27 cellular contexts compared by ENCODE assay signal in genomic region chr3:119796368-119796767, GRCh38.
"Had no signal": no experiment of that assay in that cellular context is flagged by ENCODE, and none has a peak within 500 bp of the region (broad histone marks: within the 10 kb centered on the region; RNA-seq: fewer than 3 reads in every experiment).

No MANE protein-coding gene starts in this region.

- H3K36me3 Mint-ChIP-seq: activated CD4-positive, alpha-beta memory T cell treated with anti-CD3 and anti-CD28 coated beads for 36 hours; activated naive CD8-positive, alpha-beta T cell treated with anti-CD3 and anti-CD28 coated beads, Interleukin-2, amount 10 ng/mL, durations not matched to agents 7 days and 5 days; T-cell had no signal

- H3K27ac ChIP-seq: adrenal gland, breast epithelium had no signal

- H3K9me3 ChIP-seq: adrenal gland, breast epithelium had no signal

- H3K4me1 Mint-ChIP-seq: activated B cell treated with CpG ODN at 0.5 μM for 24 hours; activated CD4-positive, alpha-beta T cell treated with anti-CD3 and anti-CD28 coated beads, Interleukin-2, amount 10 ng/mL, durations not matched to agents 7 days and 5 days; activated naive CD8-positive, alpha-beta T cell treated with anti-CD3 and anti-CD28 coated beads, Interleukin-2, amount 10 ng/mL, durations not matched to agents 7 days and 5 days; T-cell had no signal

- H3K4me1 ChIP-seq: breast epithelium had no signal

- DNase-seq: activated B cell treated with CpG ODN at 0.5 μM for 24 hours; activated CD4-positive, alpha-beta memory T cell treated with anti-CD3 and anti-CD28 coated beads for 36 hours; activated CD4-positive, alpha-beta T cell treated with anti-CD3 and anti-CD28 coated beads, Interleukin-2, amount 10 ng/mL, durations not matched to agents 7 days and 5 days; activated CD8-positive, alpha-beta memory T cell treated with anti-CD3 and anti-CD28 coated beads for 24 hours; activated gamma-delta T cell treated with Interleukin-2 at 50 U/mL for 16 hours; activated naive CD4-positive, alpha-beta T cell treated with anti-CD3 and anti-CD28 coated beads, Interleukin-2, amount 50 U/mL, for 16 hours; activated naive CD8-positive, alpha-beta T cell treated with anti-CD3 and anti-CD28 coated beads, Interleukin-2, amount 10 ng/mL, durations not matched to agents 7 days and 5 days; activated T-cell treated with anti-CD3 and anti-CD28 coated beads for 4 hours; activated T-cell treated with anti-CD3 and anti-CD28 coated beads, Interleukin-2, amount 50 U/mL, for 72 hours; adrenal gland; anterior cingulate cortex; caudate nucleus; Kasumi-1; KBM-7; NCI-H1105 treated with DMSO at 0.1 percent for 48 hours; NCI-H1436 treated with DMSO at 0.1 percent for 48 hours; NCI-H187; NCI-H2081; NCI-H510A treated with DMSO at 0.1 percent for 48 hours; NCI-H69; PC-3; SHP77 treated with DMSO at 0.1 percent for 48 hours; T-cell; T-helper 2 cell; T1000 had no signal

- H3K27me3 ChIP-seq: adrenal gland, breast epithelium had no signal

- H3K27ac Mint-ChIP-seq: activated B cell treated with CpG ODN at 0.5 μM for 24 hours; activated CD4-positive, alpha-beta memory T cell treated with anti-CD3 and anti-CD28 coated beads for 36 hours; activated CD4-positive, alpha-beta T cell treated with anti-CD3 and anti-CD28 coated beads, Interleukin-2, amount 10 ng/mL, durations not matched to agents 7 days and 5 days; activated naive CD8-positive, alpha-beta T cell treated with anti-CD3 and anti-CD28 coated beads, Interleukin-2, amount 10 ng/mL, durations not matched to agents 7 days and 5 days; activated T-cell treated with anti-CD3 and anti-CD28 coated beads, Interleukin-2, amount 50 U/mL, for 72 hours; activated T-helper 2 cell treated with anti-CD3 and anti-CD28 coated beads, Interferon-gamma antibody, Interleukin-2, Interleukin-4, amounts not matched to agents 10 μg/mL and 5 μg/mL and 100 μg/mL, durations not matched to agents 14 hours and 24 hours and 36 hours; T-cell had no signal

- H3K36me3 ChIP-seq: adrenal gland, breast epithelium had no signal

- H3K4me3 Mint-ChIP-seq: activated B cell treated with CpG ODN at 0.5 μM for 24 hours; activated CD4-positive, alpha-beta memory T cell treated with anti-CD3 and anti-CD28 coated beads for 36 hours; activated CD4-positive, alpha-beta T cell treated with anti-CD3 and anti-CD28 coated beads, Interleukin-2, amount 10 ng/mL, durations not matched to agents 7 days and 5 days; activated naive CD8-positive, alpha-beta T cell treated with anti-CD3 and anti-CD28 coated beads, Interleukin-2, amount 10 ng/mL, durations not matched to agents 7 days and 5 days; activated T-cell treated with anti-CD3 and anti-CD28 coated beads, Interleukin-2, amount 50 U/mL, for 72 hours; T-cell had no signal

- ATAC-seq: activated T-cell treated with anti-CD3 and anti-CD28 coated beads, Interleukin-2, amount 50 U/mL, for 72 hours; PC-3; T-cell had no signal

- H3K4me3 ChIP-seq: adrenal gland, breast epithelium had no signal

- H3K9me3 Mint-ChIP-seq: activated B cell treated with CpG ODN at 0.5 μM for 24 hours; activated CD4-positive, alpha-beta memory T cell treated with anti-CD3 and anti-CD28 coated beads for 36 hours; activated CD4-positive, alpha-beta T cell treated with anti-CD3 and anti-CD28 coated beads, Interleukin-2, amount 10 ng/mL, durations not matched to agents 7 days and 5 days; activated naive CD8-positive, alpha-beta T cell treated with anti-CD3 and anti-CD28 coated beads, Interleukin-2, amount 10 ng/mL, durations not matched to agents 7 days and 5 days; activated T-cell treated with anti-CD3 and anti-CD28 coated beads, Interleukin-2, amount 50 U/mL, for 72 hours; activated T-helper 2 cell treated with anti-CD3 and anti-CD28 coated beads, Interferon-gamma antibody, Interleukin-2, Interleukin-4, amounts not matched to agents 10 μg/mL and 5 μg/mL and 100 μg/mL, durations not matched to agents 14 hours and 24 hours and 36 hours; T-cell had no signal
